In the genomic region with DNA sequence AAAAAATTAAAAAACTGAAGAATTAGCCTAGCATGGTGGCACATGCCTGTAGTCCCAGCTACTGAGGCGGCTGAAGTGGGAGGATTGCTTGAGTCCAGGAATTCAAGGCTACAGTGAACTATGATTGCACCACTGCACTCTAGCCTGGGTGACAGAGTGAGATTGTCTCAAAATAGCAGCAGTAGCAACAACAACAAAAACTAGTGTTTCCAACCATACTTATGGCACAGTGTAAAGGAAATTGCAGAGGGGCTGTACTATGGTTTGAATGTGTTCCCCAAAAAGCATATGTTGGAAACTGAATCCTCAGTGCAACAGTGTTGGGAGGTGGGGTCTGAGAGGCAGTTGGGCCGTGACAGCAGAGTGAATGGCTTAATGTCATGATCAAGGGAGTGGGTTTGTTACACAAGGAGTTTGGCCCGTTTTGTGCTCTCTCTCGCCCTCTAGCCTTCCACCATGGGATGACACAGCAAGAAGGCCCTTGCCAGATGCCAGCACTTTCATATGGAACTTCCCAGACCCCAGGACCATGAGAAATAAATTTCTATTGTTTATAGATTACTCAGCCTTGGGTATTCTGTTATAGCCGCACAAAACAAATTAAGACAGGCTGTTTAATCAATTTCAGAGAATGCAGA, we compare ENCODE assay signal across 10 cellular contexts.
DNase-seq lines count a peak whose midpoint lies in the region; ATAC-seq and TF ChIP-seq lines count a peak whose summit lies in the region.
"Had no signal": no experiment of that assay in that cellular context is flagged by ENCODE, and none has a peak within 500 bp of the region (broad histone marks: within the 10 kb centered on the region; RNA-seq: fewer than 3 reads in every experiment).

No MANE protein-coding gene starts in this region.

- H3K36me3 Mint-ChIP-seq in T-helper 2 cell treated with Interferon-gamma antibody and Interleukin-4, amounts not matched to agents 5 μg/mL and 100 μg/mL, for 36 hours (ENCODE audit: low read depth), result no peaks in the 10 kb centered on the region
- H3K36me3 Mint-ChIP-seq in osteocyte (ENCODE audit: unreplicated experiment), result no peaks in the 10 kb centered on the region

- H3K27me3 Mint-ChIP-seq in T-helper 2 cell treated with Interferon-gamma antibody and Interleukin-4, amounts not matched to agents 5 μg/mL and 100 μg/mL, for 36 hours (ENCODE audit: low read depth), result no peaks in the 10 kb centered on the region
- H3K27me3 Mint-ChIP-seq in osteocyte (ENCODE audit: unreplicated experiment), result peaks cover 2% of the 10 kb centered on the region

- no peaks in the 10 kb centered on the region for H3K27me3 ChIP-seq in body of pancreas

- no peaks in the 10 kb centered on the region for H3K9me3 Mint-ChIP-seq in T-helper 2 cell treated with Interferon-gamma antibody and Interleukin-4, amounts not matched to agents 5 μg/mL and 100 μg/mL, for 36 hours
- no peaks in the 10 kb centered on the region for H3K9me3 Mint-ChIP-seq in osteocyte (ENCODE audit: unreplicated experiment)

- TF ChIP-seq CTCF in osteocyte (IDR thresholded peaks at IDR 0.05) (peak; percentile 17), body of pancreas (IDR thresholded peaks at IDR 0.05) (no peak)

- no peaks in the 10 kb centered on the region for H3K9me3 ChIP-seq in body of pancreas

- TF ChIP-seq POLR2A in body of pancreas (IDR thresholded peaks at IDR 0.05), result no peak

- intact Hi-C loops in body of pancreas (cut with DNase I), result no loop called here

- no peak overlapping the region for H3K4me3 ChIP-seq in body of pancreas

- H3K36me3 ChIP-seq in body of pancreas (replicated peaks in 1 of 2; ENCODE audit: insufficient read depth in 1 of 2, low read depth in 2 of 2), result no peaks in the 10 kb centered on the region

- H3K27ac Mint-ChIP-seq in T-helper 2 cell treated with Interferon-gamma antibody and Interleukin-4, amounts not matched to agents 5 μg/mL and 100 μg/mL, for 36 hours, result no peak overlapping the region
- H3K27ac Mint-ChIP-seq in osteocyte (ENCODE audit: unreplicated experiment), result no peak overlapping the region

- H3K4me1 ChIP-seq in body of pancreas, result no peaks in the 10 kb centered on the region

- 67 to 72% methylated on average over 5 of the region's 5 CpGs for WGBS in body of pancreas, 2 donors

- peak; percentile 10 for DNase-seq in T-helper 2 cell treated with Interferon-gamma antibody and Interleukin-4, amounts not matched to agents 5 μg/mL and 100 μg/mL, for 36 hours (ENCODE audit: low spot score)
- DNase-seq in T-helper 2 cell (no peak), Kasumi-1 (lab: John Stamatoyannopoulos, UW) (peak; percentile 8 to 21), amniotic epithelial cell (ENCODE audit: low read depth) (peak; percentile 24), osteocyte (ENCODE audit: extremely low spot score, unreplicated experiment) (no peak), cortex of kidney (lab: John Stamatoyannopoulos, UW) (no peak), body of pancreas (no peak)
- DNase-seq: amygdala, NCI-H1092 treated with DMSO at 0.1 percent for 48 hours had no signal

- ATAC-seq in HG03108 (IDR thresholded peaks at IDR 0.05; ENCODE audit: unreplicated experiment) (no peak), body of pancreas (no peak)

- no peaks in the 10 kb centered on the region for H3K4me1 Mint-ChIP-seq in T-helper 2 cell treated with Interferon-gamma antibody and Interleukin-4, amounts not matched to agents 5 μg/mL and 100 μg/mL, for 36 hours (ENCODE audit: low read depth)
- H3K4me1 Mint-ChIP-seq in osteocyte (ENCODE audit: unreplicated experiment), result no peaks in the 10 kb centered on the region

- H3K4me3 Mint-ChIP-seq in T-helper 2 cell treated with Interferon-gamma antibody and Interleukin-4, amounts not matched to agents 5 μg/mL and 100 μg/mL, for 36 hours, result no peak overlapping the region
- H3K4me3 Mint-ChIP-seq in osteocyte (ENCODE audit: unreplicated experiment), result no peak overlapping the region

- H3K27ac ChIP-seq in body of pancreas, result no peak overlapping the region

Comparison
In these comparisons a context has a peak if more than half of its experiments do, and no peak if none do; other contexts are left out.
1. DNase-seq: peak in T-helper 2 cell treated with Interferon-gamma antibody and Interleukin-4, amounts not matched to agents 5 μg/mL and 100 μg/mL, for 36 hours (single experiment), Kasumi-1 (2 of 2) and amniotic epithelial cell (single experiment); none in T-helper 2 cell (0 of 5), osteocyte (single experiment), cortex of kidney (single experiment) and body of pancreas (0 of 4).